Comparison of ENCODE assay signal across 13 cellular contexts in the genomic region with DNA sequence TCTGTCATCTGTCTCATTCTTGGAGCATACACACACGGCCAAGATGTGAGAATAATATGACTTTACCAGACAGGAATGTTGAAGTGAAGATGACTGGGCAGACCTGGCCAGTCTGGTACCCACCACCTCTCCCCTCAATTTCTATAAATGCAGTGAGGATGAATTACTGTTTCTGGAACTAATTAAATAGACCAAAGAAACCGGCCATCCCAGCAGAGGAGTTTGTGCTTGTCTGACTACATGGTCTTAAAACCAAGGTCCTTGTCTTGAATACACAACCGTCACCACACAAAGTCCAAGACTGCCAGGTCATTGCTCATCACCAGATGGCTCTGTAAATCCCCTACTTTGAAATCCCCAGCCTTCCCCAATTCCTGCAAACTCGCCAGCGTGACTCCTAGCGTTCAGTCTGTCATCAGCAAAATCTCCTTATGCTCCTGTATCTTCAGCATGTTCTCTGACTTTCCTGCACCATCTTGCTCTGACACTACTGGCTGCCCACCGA.
DNase-seq lines count a peak whose midpoint lies in the region; ATAC-seq and TF ChIP-seq lines count a peak whose summit lies in the region.
"Had no signal": no experiment of that assay in that cellular context is flagged by ENCODE, and none has a peak within 500 bp of the region (broad histone marks: within the 10 kb centered on the region; RNA-seq: fewer than 3 reads in every experiment).

No MANE protein-coding gene starts in this region.

- TF ChIP-seq CTCF in HFF-Myc (IDR thresholded peaks at IDR 0.05; ENCODE audit: low read depth, low read length, missing control alignments) (peak; percentile 4), VCaP (conservative IDR thresholded peaks at IDR 0.05) (no peak)

- peak; percentile 89 for DNase-seq in A172 (ENCODE audit: low spot score)
- DNase-seq in HFF-Myc (ENCODE audit: extremely low read depth, low read depth), result peak; percentile 82
- peak; percentile 94 for DNase-seq in iris pigment epithelial cell (ENCODE audit: low read depth)
- DNase-seq in activated CD4-positive, alpha-beta T cell treated with anti-CD3 and anti-CD28 coated beads for 1 hour, result no peak
- no peak for DNase-seq in mucosa of gallbladder (ENCODE audit: low spot score)
- DNase-seq: activated B cell treated with CpG ODN at 0.5 μM for 24 hours; dorsolateral prefrontal cortex; NCI-H1694; stimulated activated CD4-positive, alpha-beta T cell treated with anti-CD3 and anti-CD28 coated beads, Interleukin-1b, Interleukin-23, amount 100 ng/mL, for 48 hours had no signal

- ATAC-seq in HG03469 (IDR thresholded peaks at IDR 0.05; ENCODE audit: unreplicated experiment), result no peak
- ATAC-seq in GM18909 (IDR thresholded peaks at IDR 0.05; ENCODE audit: poor library complexity, unreplicated experiment), result no peak
- ATAC-seq: activated T-helper 17 cell treated with anti-CD3 and anti-CD28 coated beads, Interleukin-2, amount 50 U/mL, for 72 hours had no signal

- peak overlapping the region; percentile 64 for H3K27ac ChIP-seq in VCaP

- no peak overlapping the region for H3K4me3 ChIP-seq in HFF-Myc (replicated peaks; ENCODE audit: low read depth, low read length)

Comparison
In these comparisons a context has a peak if more than half of its experiments do, and no peak if none do; other contexts are left out.
1. DNase-seq: peak in A172 (single experiment), HFF-Myc (single experiment) and iris pigment epithelial cell (single experiment); none in activated CD4-positive, alpha-beta T cell treated with anti-CD3 and anti-CD28 coated beads for 1 hour (single experiment) and mucosa of gallbladder (single experiment).